ENCODE assay signal across 7 cellular contexts in the genomic region with DNA sequence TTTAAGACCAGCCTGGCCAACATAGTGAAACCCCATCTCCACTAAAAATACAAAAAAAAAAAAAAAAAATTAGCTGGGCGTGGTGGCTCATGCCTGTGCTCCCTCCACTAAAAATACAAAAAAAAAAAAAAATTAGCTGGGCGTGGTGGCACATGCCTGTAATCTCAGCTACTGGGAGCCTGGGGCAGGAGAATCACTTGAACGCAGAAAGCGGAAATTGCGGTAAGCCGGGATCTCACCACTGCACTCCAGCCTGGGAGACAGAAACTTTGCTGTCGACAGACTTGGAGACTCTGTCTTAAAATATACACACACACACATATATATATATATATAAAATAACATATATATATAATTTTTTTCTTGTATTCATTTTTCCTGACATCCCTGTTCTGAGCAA. TPM values are rescaled to one million over a fixed set of nuclear protein-coding genes. Genes with fewer than 3 reads are reported as not detected.
"Had no signal": no experiment of that assay in that cellular context is flagged by ENCODE, and none has a peak within 500 bp of the region (broad histone marks: within the 10 kb centered on the region; RNA-seq: fewer than 3 reads in every experiment).

No MANE protein-coding gene starts in this region.

RNA-seq across cellular contexts. Expression of gene FGF22, which starts 13.1 kb away (rescaled TPM):
- total RNA-seq: left colon, mammary epithelial cell, skeletal muscle tissue, smooth muscle cell had no signal
- polyA plus RNA-seq: liver; mammary epithelial cell; naive thymus-derived CD8-positive, alpha-beta T cell had no signal

RNA-seq across cellular contexts. Expression of gene HCN2, which starts 36.9 kb away (rescaled TPM):
- total RNA-seq: skeletal muscle tissue, ureter had no signal
